ENCODE assay signal across 11 cellular contexts in genomic region chr3:11499144-11499543, GRCh38.
DNase-seq lines count a peak whose midpoint lies in the region; ATAC-seq and TF ChIP-seq lines count a peak whose summit lies in the region.
"Had no signal": no experiment of that assay in that cellular context is flagged by ENCODE, and none has a peak within 500 bp of the region (broad histone marks: within the 10 kb centered on the region; RNA-seq: fewer than 3 reads in every experiment).

No MANE protein-coding gene starts in this region.

- intact Hi-C loops in Calu3 (cut with micrococcal nuclease; ENCODE audit: unreplicated experiment), result no loop called here
- intact Hi-C loops in sigmoid colon (cut with DNase I), result no loop called here
- intact Hi-C loops in activated CD4-positive, alpha-beta memory T cell treated with anti-CD3 and anti-CD28 coated beads for 36 hours (cut with micrococcal nuclease), result no loop called here

- H3K79me2 ChIP-seq in fibroblast of lung (ENCODE audit: control insufficient read depth, insufficient read depth, low read length), result no peaks in the 10 kb centered on the region

- H3K27ac ChIP-seq in fibroblast of lung (ENCODE audit: insufficient read depth, low read length) (peak overlapping the region; percentile 44), sigmoid colon (peak overlapping the region in 3 of 4 donors; percentile 36 to 59 (median 40))

- no TSS peak for BruUV-seq in Calu3 (replicated peaks; lab: Mats Ljungman, UMichigan)

- no peaks in the 10 kb centered on the region for H3K36me3 ChIP-seq in fibroblast of lung (ENCODE audit: control insufficient read depth, insufficient read depth, low read length)
- no peaks in the 10 kb centered on the region for H3K36me3 ChIP-seq in sigmoid colon

- H3K4me3 ChIP-seq in fibroblast of lung (replicated peaks in 1 of 4; ENCODE audit: control extremely low read depth in 1 of 4, insufficient read depth in 1 of 4, low read depth in 3 of 4, low read length in 4 of 4), result no peak overlapping the region
- no peak overlapping the region for H3K4me3 ChIP-seq in sigmoid colon

- ATAC-seq in HG02571 (IDR thresholded peaks at IDR 0.05; ENCODE audit: unreplicated experiment), result no peak
- no peak for ATAC-seq in GM21526 (IDR thresholded peaks at IDR 0.05; ENCODE audit: low FRiP score, unreplicated experiment)
- ATAC-seq: T-cell had no signal

- H3K27ac Mint-ChIP-seq in Calu3 (ENCODE audit: unreplicated experiment), result no peak overlapping the region
- no peak overlapping the region for H3K27ac Mint-ChIP-seq in activated CD4-positive, alpha-beta memory T cell treated with anti-CD3 and anti-CD28 coated beads for 36 hours
- H3K27ac Mint-ChIP-seq: IgD-negative memory B cell, T-cell had no signal

- POLR2A ChIA-PET in activated CD4-positive, alpha-beta memory T cell treated with anti-CD3 and anti-CD28 coated beads for 36 hours (lab: Charles Lee), result no interaction called here

- DNase-seq in Calu3 (peak; percentile 1), RPMI7951 (ENCODE audit: low read depth) (peak; percentile 98), fibroblast of lung (ENCODE audit: low read depth in 2 of 2) (peak; percentile 92 to 99), sigmoid colon (no peak), NCI-H146 (lab: John Stamatoyannopoulos, UW) (no peak)
- no peak for DNase-seq in activated CD4-positive, alpha-beta memory T cell treated with anti-CD3 and anti-CD28 coated beads for 36 hours
- DNase-seq: NCI-H524 treated with DMSO at 0.1 percent for 48 hours, T-cell had no signal

- H3K4me1 ChIP-seq in fibroblast of lung (ENCODE audit: control insufficient read depth, extremely low read depth, insufficient read depth, low read length) (peaks cover 9% of the 10 kb centered on the region), sigmoid colon (peaks cover 0 to 18% (median 14%) of the 10 kb centered on the region in 4 donors)

- no peak for TF ChIP-seq POLR2A in sigmoid colon (IDR thresholded peaks at IDR 0.05)

- no peak overlapping the region for H3K4me3 Mint-ChIP-seq in Calu3 (ENCODE audit: low read depth, unreplicated experiment)
- no peak overlapping the region for H3K4me3 Mint-ChIP-seq in activated CD4-positive, alpha-beta memory T cell treated with anti-CD3 and anti-CD28 coated beads for 36 hours
- H3K4me3 Mint-ChIP-seq: IgD-negative memory B cell, T-cell had no signal

- no peak overlapping the region for H3K9ac ChIP-seq in fibroblast of lung (ENCODE audit: insufficient read depth, low read length)

- TF ChIP-seq CTCF in Calu3 (IDR thresholded peaks at IDR 0.05; ENCODE audit: unreplicated experiment) (no peak), fibroblast of lung (conservative IDR thresholded peaks at IDR 0.05 in 1 of 2, IDR thresholded peaks at IDR 0.05 in 1 of 2; ENCODE audit: low read depth in 1 of 2, low read length in 2 of 2) (no peak), sigmoid colon (IDR thresholded peaks at IDR 0.05) (no peak)

- H3K9me3 Mint-ChIP-seq in Calu3 (ENCODE audit: low read depth, unreplicated experiment), result no peaks in the 10 kb centered on the region
- no peaks in the 10 kb centered on the region for H3K9me3 Mint-ChIP-seq in activated CD4-positive, alpha-beta memory T cell treated with anti-CD3 and anti-CD28 coated beads for 36 hours
- H3K9me3 Mint-ChIP-seq: T-cell had no signal

- H3K27me3 ChIP-seq in fibroblast of lung (ENCODE audit: control insufficient read depth, insufficient read depth, low read length) (no peaks in the 10 kb centered on the region), sigmoid colon (no peaks in the 10 kb centered on the region)

- CTCF ChIA-PET in Calu3 (lab: Charles Lee), result no interaction called here
- CTCF ChIA-PET in activated CD4-positive, alpha-beta memory T cell treated with anti-CD3 and anti-CD28 coated beads for 36 hours (lab: Charles Lee), result no interaction called here

- no peaks in the 10 kb centered on the region for H3K9me3 ChIP-seq in fibroblast of lung (ENCODE audit: control insufficient read depth, insufficient read depth, low read depth, low read length)
- no peaks in the 10 kb centered on the region for H3K9me3 ChIP-seq in sigmoid colon

- no peaks in the 10 kb centered on the region for H3K27me3 Mint-ChIP-seq in Calu3 (ENCODE audit: unreplicated experiment)
- no peaks in the 10 kb centered on the region for H3K27me3 Mint-ChIP-seq in activated CD4-positive, alpha-beta memory T cell treated with anti-CD3 and anti-CD28 coated beads for 36 hours
- H3K27me3 Mint-ChIP-seq: IgD-negative memory B cell, T-cell had no signal

- H3K36me3 Mint-ChIP-seq in Calu3 (ENCODE audit: insufficient read depth, unreplicated experiment), result no peaks in the 10 kb centered on the region
- H3K36me3 Mint-ChIP-seq in activated CD4-positive, alpha-beta memory T cell treated with anti-CD3 and anti-CD28 coated beads for 36 hours, result peaks cover 5% of the 10 kb centered on the region

- peaks cover 12% of the 10 kb centered on the region for H3K4me1 Mint-ChIP-seq in Calu3 (ENCODE audit: low read depth, unreplicated experiment)
- H3K4me1 Mint-ChIP-seq in activated CD4-positive, alpha-beta memory T cell treated with anti-CD3 and anti-CD28 coated beads for 36 hours (ENCODE audit: low read depth), result no peaks in the 10 kb centered on the region
- H3K4me1 Mint-ChIP-seq: IgD-negative memory B cell, T-cell had no signal

- TF ChIP-seq EP300 in sigmoid colon (IDR thresholded peaks at IDR 0.05), result no peak

- H3K4me2 ChIP-seq in fibroblast of lung (ENCODE audit: extremely low read depth, insufficient read depth, low read length), result peak overlapping the region; percentile 26

- H4K20me1 ChIP-seq in fibroblast of lung (ENCODE audit: control insufficient read depth, extremely low read depth, insufficient read depth, low read length), result no peaks in the 10 kb centered on the region

- H2AFZ ChIP-seq in fibroblast of lung (ENCODE audit: low read length), result no peak overlapping the region

- WGBS in sigmoid colon, 2 donors, result 93 to 95% methylated on average over 6 of the region's 6 CpGs

Comparison
In these comparisons a context has a peak if more than half of its experiments do, and no peak if none do; other contexts are left out.
1. DNase-seq: peak in Calu3 (single experiment), RPMI7951 (single experiment) and fibroblast of lung (2 of 2); none in sigmoid colon (single experiment), activated CD4-positive, alpha-beta memory T cell treated with anti-CD3 and anti-CD28 coated beads for 36 hours (single experiment) and NCI-H146 (single experiment).